Comparison of ENCODE assay signal across 9 cellular contexts in the genomic region with DNA sequence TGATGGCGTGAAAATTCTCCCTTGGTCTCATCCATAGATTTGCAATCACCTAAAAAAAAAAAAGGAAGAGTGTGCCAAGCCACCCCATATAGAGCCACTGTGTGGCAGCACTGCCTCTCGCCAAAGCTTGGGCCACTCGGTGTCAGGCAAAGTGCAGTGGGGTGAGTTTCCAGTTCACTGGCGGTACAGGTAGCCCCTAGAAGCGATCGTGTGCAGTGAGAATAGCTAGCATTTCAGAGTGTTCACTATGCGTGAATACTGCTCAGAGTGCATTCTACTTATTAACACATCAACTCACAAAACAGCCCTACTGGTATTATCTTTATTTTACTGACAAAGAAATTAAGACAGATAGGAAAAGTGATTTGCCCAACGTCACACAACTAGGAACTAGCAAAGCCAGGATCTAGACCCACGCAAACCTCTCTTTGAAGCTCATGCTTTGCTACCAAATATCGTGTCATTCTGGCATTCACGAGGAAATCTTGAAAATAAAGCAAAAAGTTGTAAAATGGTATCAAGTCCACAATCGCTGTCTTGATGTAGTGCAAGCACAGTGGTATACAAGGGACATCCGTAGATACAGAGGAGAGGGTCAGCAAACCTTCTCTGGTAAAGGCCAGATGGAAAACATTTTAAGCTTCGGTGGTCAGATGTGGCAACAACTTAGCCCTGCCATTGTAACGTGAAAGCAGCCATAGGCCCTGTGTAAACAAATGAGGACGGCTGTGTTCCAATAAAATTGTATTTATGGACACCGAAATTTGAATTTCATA. TPM values are rescaled to one million over a fixed set of nuclear protein-coding genes. Genes with fewer than 3 reads are reported as not detected.
DNase-seq lines count a peak whose midpoint lies in the region; ATAC-seq, FAIRE-seq and TF ChIP-seq lines count a peak whose summit lies in the region.
"Had no signal": no experiment of that assay in that cellular context is flagged by ENCODE, and none has a peak within 500 bp of the region (broad histone marks: within the 10 kb centered on the region; RNA-seq: fewer than 3 reads in every experiment).

No MANE protein-coding gene starts in this region.

- no peaks in the 10 kb centered on the region for H3K36me3 Mint-ChIP-seq in Calu3 (ENCODE audit: insufficient read depth, unreplicated experiment)

- BruUV-seq in Calu3 (replicated peaks; lab: Mats Ljungman, UMichigan): no TSS peak

- CTCF ChIA-PET in Calu3 (lab: Charles Lee): interaction anchor here (0.9 to 1.3 kb wide), 3 partner anchors 18 to 290 kb away, joined by 4 read pairs; no protein-coding TSS in a partner anchor

- no peaks in the 10 kb centered on the region for H3K9me3 Mint-ChIP-seq in Calu3 (ENCODE audit: low read depth, unreplicated experiment)

- peak; percentile 40 for FAIRE-seq in urothelium cell line (lab: Jason Lieb, UNC)
- FAIRE-seq: TTC549 had no signal

- H3K27me3 Mint-ChIP-seq in Calu3 (ENCODE audit: unreplicated experiment): no peaks in the 10 kb centered on the region

- H3K4me3 ChIP-seq in epithelial cell of proximal tubule (ENCODE audit: low read depth, low read length): peak overlapping the region; percentile 36

- intact Hi-C loops in Calu3 (cut with micrococcal nuclease; ENCODE audit: unreplicated experiment): loop anchor here (1.0 to 2.0 kb wide), 2 partner anchors 184 to 291 kb away; partner anchors contain the start of genes C6orf52 and PAK1IP1

- ATAC-seq in GM19438 (IDR thresholded peaks at IDR 0.05; ENCODE audit: low read depth, unreplicated experiment): peak; percentile 89
- ATAC-seq in HG03354 (IDR thresholded peaks at IDR 0.05; ENCODE audit: poor library complexity, severe bottlenecking, unreplicated experiment): peak; percentile 99

- TF ChIP-seq CTCF in Calu3 (IDR thresholded peaks at IDR 0.05; ENCODE audit: unreplicated experiment) (peak; percentile 32), epithelial cell of proximal tubule (conservative IDR thresholded peaks at IDR 0.05; ENCODE audit: low read depth, low read length) (peak; percentile 92)

- peaks cover 18% of the 10 kb centered on the region for H3K4me1 Mint-ChIP-seq in Calu3 (ENCODE audit: low read depth, unreplicated experiment)

- DNase-seq in Calu3: peak; percentile 62
- peak; percentile 30 for DNase-seq in NCI-H2227 treated with DMSO at 0.1 percent for 48 hours (lab: John Stamatoyannopoulos, UW)
- peak; percentile 6 to 9 for DNase-seq in activated CD4-positive, alpha-beta T cell treated with anti-CD3 and anti-CD28 coated beads, Interleukin-2, amount 50 U/mL, for 4 hours
- no peak for DNase-seq in epithelial cell of proximal tubule (ENCODE audit: low read depth)
- DNase-seq in myocyte (ENCODE audit: low read depth): peak; percentile 71
- DNase-seq in urothelium cell line (ENCODE audit: low spot score): peak; percentile 73

- H3K27ac Mint-ChIP-seq in Calu3 (ENCODE audit: unreplicated experiment): no peak overlapping the region

- no peak overlapping the region for H3K4me3 Mint-ChIP-seq in Calu3 (ENCODE audit: low read depth, unreplicated experiment)

RNA-seq across cellular contexts. Expression of gene GCNT2, which starts 10.4 kb away (rescaled TPM):
- total RNA-seq in Calu3 (2022): 14.3 and 18.0 TPM in 2 replicates
- 17.5 and 31.2 TPM in 2 replicates for total RNA-seq in epithelial cell of proximal tubule
- 0.36 and 0.43 TPM in 2 replicates for total RNA-seq in myocyte
- 0.34 TPM for polyA plus RNA-seq in myocyte (2012)

Comparison
In these comparisons a context has a peak if more than half of its experiments do, and no peak if none do; other contexts are left out.
1. RNA of gene GCNT2, which starts 10.4 kb away (total RNA-seq): 14.3 to 18.0 TPM in Calu3 and 17.5 to 31.2 TPM in epithelial cell of proximal tubule; 0.36 to 0.43 TPM in myocyte; every median in the first group is over 10 times any median in the second.